ENCODE assay signal across 17 cellular contexts in the genomic region with DNA sequence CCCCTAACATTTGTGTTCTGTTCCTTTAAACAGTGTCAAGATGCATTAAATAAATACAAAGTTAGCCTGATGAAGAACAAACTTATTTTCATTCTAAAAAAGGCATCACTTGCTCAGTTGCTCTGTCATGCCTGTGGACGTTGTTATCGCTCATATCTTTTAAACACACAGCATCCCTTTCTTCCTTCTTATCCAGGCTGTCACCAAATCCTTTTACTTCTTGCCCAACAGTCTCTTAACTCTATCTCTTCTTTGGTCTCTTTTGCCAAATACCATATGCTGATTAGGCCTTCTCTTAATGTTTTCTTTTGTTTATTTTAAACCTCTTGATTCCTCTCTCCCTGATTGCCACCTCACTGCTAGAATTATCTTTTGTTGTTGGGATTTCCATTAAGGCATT. TPM values are rescaled to one million over a fixed set of nuclear protein-coding genes. Genes with fewer than 3 reads are reported as not detected.
DNase-seq lines count a peak whose midpoint lies in the region; ATAC-seq, FAIRE-seq and TF ChIP-seq lines count a peak whose summit lies in the region.
"Had no signal": no experiment of that assay in that cellular context is flagged by ENCODE, and none has a peak within 500 bp of the region (broad histone marks: within the 10 kb centered on the region; RNA-seq: fewer than 3 reads in every experiment).

No MANE protein-coding gene starts in this region.

- H3K56ac ChIP-seq in IMR-90 (ENCODE audit: extremely low read depth, insufficient read depth, low read length) = no peak overlapping the region

- H3K4me1 ChIP-seq in IMR-90 (ENCODE audit: control insufficient read depth, insufficient read depth, low read length) (peaks cover 4% of the 10 kb centered on the region; the same call in 1 of the 2 replicates), astrocyte (ENCODE audit: insufficient read depth, low read length) (no peaks in the 10 kb centered on the region), mesenchymal stem cell (ENCODE audit: control insufficient read depth, insufficient read depth, low read depth, low read length) (no peaks in the 10 kb centered on the region), testis (no peaks in the 10 kb centered on the region), endodermal cell (ENCODE audit: control insufficient read depth, insufficient read depth, low read length) (peaks cover 3% of the 10 kb centered on the region)
- H3K4me1 ChIP-seq: SJSA1 had no signal

- FAIRE-seq in astrocyte (lab: Jason Lieb, UNC) = no peak

- DNase-seq in CMK (ENCODE audit: low read depth) (peak; percentile 15), IMR-90 (peak; percentile 9), astrocyte (ENCODE audit: low read depth) (peak; percentile 22), mesenchymal stem cell (peak; percentile 50), testis (no peak), endodermal cell (no peak), Ammon's horn (ENCODE audit: low spot score) (no peak)
- DNase-seq: MV-4-11, NCI-H1417, NCI-H1930, NCI-H446, NCI-H69 had no signal

- no peak overlapping the region for H2BK120ac ChIP-seq in IMR-90 (ENCODE audit: low read depth, low read length)
- no peak overlapping the region for H2BK120ac ChIP-seq in mesenchymal stem cell (ENCODE audit: low read depth, low read length)

- POLR2A ChIA-PET in IMR-90 (lab: Charles Lee; ENCODE audit: unreplicated experiment) = no interaction called here

- BruUV-seq in IMR-90 (replicated peaks; lab: Mats Ljungman, UMichigan) = no TSS peak

- no peak overlapping the region for H3K4me2 ChIP-seq in IMR-90 (ENCODE audit: low read depth, low read length)
- H3K4me2 ChIP-seq in astrocyte (ENCODE audit: low read length) = no peak overlapping the region
- no peak overlapping the region for H3K4me2 ChIP-seq in mesenchymal stem cell (ENCODE audit: low read length, poor library complexity, severe bottlenecking)

- H3K4me3 Mint-ChIP-seq in astrocyte (ENCODE audit: unreplicated experiment) (no peak overlapping the region), endodermal cell (no peak overlapping the region)

- H3K27me3 ChIP-seq in IMR-90 (ENCODE audit: control insufficient read depth, insufficient read depth, low read length) (no peaks in the 10 kb centered on the region), astrocyte (ENCODE audit: insufficient read depth, low read length) (no peaks in the 10 kb centered on the region), mesenchymal stem cell (ENCODE audit: control insufficient read depth in 1 of 2, insufficient read depth in 1 of 2, low read length in 2 of 2) (no peaks in the 10 kb centered on the region), testis (no peaks in the 10 kb centered on the region), endodermal cell (ENCODE audit: control insufficient read depth, insufficient read depth, low read length, poor library complexity, severe bottlenecking) (no peaks in the 10 kb centered on the region)
- H3K27me3 ChIP-seq: SJSA1 had no signal

- intact Hi-C loops in IMR-90 (cut with micrococcal nuclease) (no loop called here), testis (cut with DNase I; ENCODE audit: low total_unique reads) (no loop called here)

- H3K9me3 Mint-ChIP-seq in astrocyte (ENCODE audit: unreplicated experiment) (no peaks in the 10 kb centered on the region), endodermal cell (peaks cover 11% of the 10 kb centered on the region)

- no peaks in the 10 kb centered on the region for H3K9me1 ChIP-seq in IMR-90 (ENCODE audit: insufficient read depth, low read length)

- no peak overlapping the region for H3K4ac ChIP-seq in IMR-90 (ENCODE audit: low read depth, low read length)
- no peak overlapping the region for H3K4ac ChIP-seq in mesenchymal stem cell (ENCODE audit: low read depth in 1 of 2, low read length in 2 of 2)

- H2BK15ac ChIP-seq in IMR-90 (ENCODE audit: low read depth, low read length) (no peak overlapping the region), mesenchymal stem cell (ENCODE audit: low read depth, poor library complexity, severe bottlenecking) (no peak overlapping the region)

- H4K91ac ChIP-seq in IMR-90 (ENCODE audit: insufficient read depth, low read depth, low read length) = no peak overlapping the region
- no peak overlapping the region for H4K91ac ChIP-seq in mesenchymal stem cell (ENCODE audit: low read length)

- H4K8ac ChIP-seq in IMR-90 (ENCODE audit: low read depth in 2 of 2, low read length in 2 of 2) (no peak overlapping the region), mesenchymal stem cell (ENCODE audit: low read length) (no peak overlapping the region)

- H3K9me3 ChIP-seq in IMR-90 (ENCODE audit: control insufficient read depth, insufficient read depth, low read length) (no peaks in the 10 kb centered on the region), astrocyte (ENCODE audit: insufficient read depth, low read depth, low read length) (no peaks in the 10 kb centered on the region), mesenchymal stem cell (ENCODE audit: control insufficient read depth, low read length) (no peaks in the 10 kb centered on the region), testis (no peaks in the 10 kb centered on the region), endodermal cell (ENCODE audit: control insufficient read depth, low read length) (no peaks in the 10 kb centered on the region)
- H3K9me3 ChIP-seq: SJSA1 had no signal

- H4K20me1 ChIP-seq in IMR-90 (ENCODE audit: insufficient read depth, low read length) (no peaks in the 10 kb centered on the region), astrocyte (ENCODE audit: insufficient read depth, low read length) (no peaks in the 10 kb centered on the region)

- no peak; the same call in 1 of the 2 replicates for ATAC-seq in IMR-90 (ENCODE audit: low read depth)
- ATAC-seq in HG02642 (IDR thresholded peaks at IDR 0.05; ENCODE audit: poor library complexity, unreplicated experiment) = no peak

- no peaks in the 10 kb centered on the region for H3K36me3 Mint-ChIP-seq in astrocyte (ENCODE audit: low read depth, unreplicated experiment)
- H3K36me3 Mint-ChIP-seq in endodermal cell (ENCODE audit: low read depth) = no peaks in the 10 kb centered on the region

- H3K27me3 Mint-ChIP-seq in astrocyte (ENCODE audit: low read depth, unreplicated experiment) = no peaks in the 10 kb centered on the region
- peaks cover 2% of the 10 kb centered on the region for H3K27me3 Mint-ChIP-seq in endodermal cell (ENCODE audit: insufficient read depth)

- no peak overlapping the region for H2BK20ac ChIP-seq in IMR-90 (ENCODE audit: low read depth, low read length)

- H2BK5ac ChIP-seq in IMR-90 (ENCODE audit: low read depth, low read length, poor library complexity, severe bottlenecking) (no peak overlapping the region), mesenchymal stem cell (ENCODE audit: low read depth, low read length, poor library complexity, severe bottlenecking) (no peak overlapping the region)

- H3K4me1 Mint-ChIP-seq in astrocyte (ENCODE audit: low read depth, unreplicated experiment) (no peaks in the 10 kb centered on the region), endodermal cell (peaks cover 37% of the 10 kb centered on the region)

- CTCF ChIA-PET in IMR-90 (lab: Yijun Ruan, JAX) = no interaction called here

- no peak overlapping the region for H3K27ac Mint-ChIP-seq in astrocyte (ENCODE audit: unreplicated experiment)
- no peak overlapping the region for H3K27ac Mint-ChIP-seq in endodermal cell

- H3K79me1 ChIP-seq in IMR-90 (ENCODE audit: low read depth in 1 of 2, low read length in 2 of 2) (no peaks in the 10 kb centered on the region), mesenchymal stem cell (replicated peaks; ENCODE audit: low read length, poor library complexity, severe bottlenecking) (no peaks in the 10 kb centered on the region)

- in situ Hi-C loops in IMR-90 (cut with MboI; ENCODE audit: low sequenced_read_pairs) = no loop called here

- H2AK5ac ChIP-seq in IMR-90 (ENCODE audit: low read depth, low read length) = no peak overlapping the region
- H2AK5ac ChIP-seq in mesenchymal stem cell (ENCODE audit: low read length, severe bottlenecking) = no peak overlapping the region

- TF ChIP-seq RAD21 in IMR-90 (IDR thresholded peaks at IDR 0.05; ENCODE audit: low read length) = no peak

- H3K18ac ChIP-seq in IMR-90 (ENCODE audit: low read depth, low read length) = no peak overlapping the region
- no peak overlapping the region for H3K18ac ChIP-seq in mesenchymal stem cell (ENCODE audit: low read depth in 1 of 2, low read length in 2 of 2)

- H2AFZ ChIP-seq in IMR-90 (replicated peaks; ENCODE audit: low read length, poor library complexity) = no peak overlapping the region
- no peak overlapping the region for H2AFZ ChIP-seq in astrocyte (ENCODE audit: low read depth, low read length)
- H2AFZ ChIP-seq in mesenchymal stem cell (ENCODE audit: low read depth, low read length) = no peak overlapping the region

- H3K14ac ChIP-seq in IMR-90 (replicated peaks; ENCODE audit: low read depth, low read length) (0 out of 2 replicates have a peak overlapping the region, but pooled peaks have one; percentile 22), mesenchymal stem cell (ENCODE audit: low read length in 2 of 2) (no peak overlapping the region)

- no peak overlapping the region for H2AK9ac ChIP-seq in IMR-90 (replicated peaks; ENCODE audit: low read depth, low read length, poor library complexity)

- H2BK12ac ChIP-seq in mesenchymal stem cell (ENCODE audit: low read length in 2 of 2) = no peak overlapping the region

- H3K23ac ChIP-seq in IMR-90 (ENCODE audit: low read depth, low read length) = no peak overlapping the region
- no peak overlapping the region for H3K23ac ChIP-seq in mesenchymal stem cell (ENCODE audit: low read length in 2 of 2)

- H3K36me3 ChIP-seq in IMR-90 (ENCODE audit: control insufficient read depth, insufficient read depth, low read length) (no peaks in the 10 kb centered on the region), astrocyte (ENCODE audit: insufficient read depth, low read length) (no peaks in the 10 kb centered on the region), mesenchymal stem cell (ENCODE audit: control insufficient read depth in 1 of 2, insufficient read depth in 2 of 2, low read depth in 1 of 2, low read length in 2 of 2) (no peaks in the 10 kb centered on the region), testis (ENCODE audit: low read depth, missing control alignments) (no peaks in the 10 kb centered on the region), endodermal cell (ENCODE audit: control insufficient read depth, insufficient read depth, low read length) (no peaks in the 10 kb centered on the region)
- H3K36me3 ChIP-seq: SJSA1 had no signal

- H3K79me2 ChIP-seq in astrocyte (ENCODE audit: insufficient read depth, low read length) = no peaks in the 10 kb centered on the region

- H4K5ac ChIP-seq in IMR-90 (ENCODE audit: low read depth, low read length) = no peak overlapping the region

- TF ChIP-seq POLR2A in IMR-90 (IDR thresholded peaks at IDR 0.05; ENCODE audit: low read depth, low read length) = no peak
- TF ChIP-seq POLR2A in testis (IDR thresholded peaks at IDR 0.05) = no peak

- WGBS in IMR-90 (ENCODE audit: extremely low coverage in 2 of 2, insufficient read length in 1 of 2), 2 experiments = 43% methylated on average over 2 of the region's 2 CpGs; no CpG with 5 or more reads in 1 of the 2 experiments
- WGBS in mesenchymal stem cell = 36% methylated on average over 2 of the region's 2 CpGs
- WGBS in testis, 2 donors = 41 to 59% methylated on average over 2 of the region's 2 CpGs
- 35 to 79% methylated on average over 2 of the region's 2 CpGs for WGBS in endodermal cell (ENCODE audit: insufficient coverage in 1 of 2, insufficient read length in 1 of 2), 2 experiments

- no peak overlapping the region for H3K4me3 ChIP-seq in IMR-90 (ENCODE audit: insufficient read depth, low read depth, low read length)
- H3K4me3 ChIP-seq in astrocyte (ENCODE audit: insufficient read depth, low read depth, low read length) = no peak overlapping the region
- no peak overlapping the region for H3K4me3 ChIP-seq in mesenchymal stem cell (ENCODE audit: insufficient read depth in 1 of 2, low read depth in 1 of 2, low read length in 2 of 2)
- no peak overlapping the region for H3K4me3 ChIP-seq in testis
- no peak overlapping the region for H3K4me3 ChIP-seq in endodermal cell (ENCODE audit: low read length)
- H3K4me3 ChIP-seq: SJSA1 had no signal

- no peak overlapping the region for H3K27ac ChIP-seq in IMR-90 (ENCODE audit: insufficient read depth, low read length)
- no peak overlapping the region for H3K27ac ChIP-seq in astrocyte (ENCODE audit: low read depth, low read length)
- H3K27ac ChIP-seq in mesenchymal stem cell (ENCODE audit: low read length, poor library complexity, severe bottlenecking) = no peak overlapping the region
- no peak overlapping the region for H3K27ac ChIP-seq in testis
- H3K27ac ChIP-seq in endodermal cell (ENCODE audit: low read depth, low read length) = no peak overlapping the region
- H3K27ac ChIP-seq: C4-2B, SJSA1 had no signal

- no peak for TF ChIP-seq CTCF in IMR-90 (conservative IDR thresholded peaks at IDR 0.05; ENCODE audit: low read depth, low read length)
- TF ChIP-seq CTCF in astrocyte (IDR thresholded peaks at IDR 0.05; ENCODE audit: insufficient read depth, low read depth, low read length) = no peak
- TF ChIP-seq CTCF in testis (IDR thresholded peaks at IDR 0.05) = no peak
- TF ChIP-seq CTCF in endodermal cell (conservative IDR thresholded peaks at IDR 0.05) = no peak

- H3K9ac ChIP-seq in IMR-90 (ENCODE audit: low read depth, low read length) (no peak overlapping the region), astrocyte (ENCODE audit: low read length) (no peak overlapping the region), mesenchymal stem cell (ENCODE audit: low read length) (no peak overlapping the region), endodermal cell (ENCODE audit: extremely low read depth, low read length, poor library complexity, severe bottlenecking) (no peak overlapping the region)

- dilution Hi-C loops in IMR-90 (cut with HindIII; ENCODE audit: low sequenced_read_pairs, unreplicated experiment) = no loop called here

RNA-seq across cellular contexts. Expression of a gene that starts 43.9 kb away (rescaled TPM):
- 74.7 and 116 TPM in 2 replicates for total RNA-seq in IMR-90 (2012; rRNA removed)
- 91.4 and 97.6 TPM in 2 replicates for polyA plus RNA-seq in IMR-90 (2012; rRNA removed)
- 27.7 and 37.6 TPM in 2 replicates for polyA plus RNA-seq in IMR-90 (2012; cell fraction: cytosol; rRNA removed)
- 32.2 and 46.0 TPM in 2 replicates for polyA plus RNA-seq in IMR-90 (2012; cell fraction: nucleus; rRNA removed; ENCODE audit: low replicate concordance)
- 7.4 and 13.7 TPM in 2 replicates for total RNA-seq in astrocyte
- 7.9 TPM for polyA plus RNA-seq in mesenchymal stem cell (2013, experiment 1 of 2)
- 9.4 TPM for polyA plus RNA-seq in mesenchymal stem cell (2013, experiment 2 of 2)
- total RNA-seq in testis = 1 to 10 TPM; 1.5 to 4.1 TPM
- polyA plus RNA-seq in testis (ENCODE audit: insufficient read depth, low read depth, low replicate concordance) = 0.69 TPM
- 10 to 100 TPM; 12.0 to 28.9 TPM for total RNA-seq in endodermal cell
- 62.6 TPM for polyA plus RNA-seq in endodermal cell (2013, experiment 1 of 2)
- polyA plus RNA-seq in endodermal cell (2013, experiment 2 of 2) = 53.1 TPM
- total RNA-seq: HT1080, OCI-LY7 had no signal

Comparison
In these comparisons a context has a peak if more than half of its experiments do, and no peak if none do; other contexts are left out.
1. DNase-seq: peak in CMK (single experiment), IMR-90 (single experiment), astrocyte (single experiment) and mesenchymal stem cell (single experiment); none in testis (single experiment), endodermal cell (single experiment) and Ammon's horn (single experiment).